ENCODE assay signal across 20 cellular contexts in the genomic region with DNA sequence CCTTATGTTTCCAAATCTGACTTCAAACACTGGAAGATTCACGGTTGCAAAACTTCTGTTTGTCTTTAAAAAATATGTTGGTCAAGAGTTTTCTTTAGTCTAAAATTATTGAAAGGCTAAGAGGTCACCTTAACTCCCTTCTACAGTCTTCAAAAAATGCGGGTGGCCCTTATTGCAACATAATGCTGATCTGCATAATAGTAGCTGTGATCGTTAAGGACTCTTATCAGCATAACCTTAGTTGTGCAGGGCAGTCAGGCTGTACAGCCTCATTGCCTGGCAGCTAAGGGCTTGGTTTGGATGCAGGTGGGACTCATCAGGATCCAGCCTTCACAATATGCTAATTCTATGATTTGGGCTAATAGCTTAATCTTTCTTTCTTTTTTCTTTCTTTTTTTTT.
"Had no signal": no experiment of that assay in that cellular context is flagged by ENCODE, and none has a peak within 500 bp of the region (broad histone marks: within the 10 kb centered on the region; RNA-seq: fewer than 3 reads in every experiment).

No MANE protein-coding gene starts in this region.

- H3K4me1 ChIP-seq: ascending aorta, colonic mucosa, prostate gland, sigmoid colon had no signal

- DNase-seq: activated CD4-positive, alpha-beta T cell treated with anti-CD3 and anti-CD28 coated beads for 4 hours; activated CD8-positive, alpha-beta memory T cell treated with anti-CD3 and anti-CD28 coated beads, Interleukin-2, amount 50 U/mL, for 4 hours; activated CD8-positive, alpha-beta T cell treated with anti-CD3 and anti-CD28 coated beads for 36 hours; activated gamma-delta T cell treated with Interleukin-2 at 50 U/mL for 16 hours; activated naive CD8-positive, alpha-beta T cell treated with anti-CD3 and anti-CD28 coated beads for 36 hours; activated T-cell treated with anti-CD3 and anti-CD28 coated beads, Interleukin-2, amount 50 U/mL, for 72 hours; colonic mucosa; effector CD4-positive, alpha-beta T cell; hypothalamus; sigmoid colon; stimulated activated CD4-positive, alpha-beta T cell treated with anti-CD3 and anti-CD28 coated beads, Interleukin-12 subunit alpha, Interleukin-12 subunit beta, amount 100 ng/mL, for 4 hours; stimulated activated naive CD4-positive, alpha-beta T cell treated with Interleukin-2 at 50 U/mL for 16 hours; T-helper 1 cell; WERI-Rb-1 had no signal

- H3K4me3 Mint-ChIP-seq: activated CD8-positive, alpha-beta T cell treated with anti-CD3 and anti-CD28 coated beads for 36 hours; activated naive CD8-positive, alpha-beta T cell treated with anti-CD3 and anti-CD28 coated beads for 36 hours; activated T-cell treated with anti-CD3 and anti-CD28 coated beads, Interleukin-2, amount 50 U/mL, for 72 hours; mesothelial cell of epicardium had no signal

- H3K27ac Mint-ChIP-seq: activated CD8-positive, alpha-beta T cell treated with anti-CD3 and anti-CD28 coated beads for 36 hours; activated naive CD8-positive, alpha-beta T cell treated with anti-CD3 and anti-CD28 coated beads for 36 hours; activated T-cell treated with anti-CD3 and anti-CD28 coated beads, Interleukin-2, amount 50 U/mL, for 72 hours had no signal

- H3K4me3 ChIP-seq: ascending aorta, cardiac muscle cell, colonic mucosa, prostate gland, sigmoid colon, SK-N-MC had no signal

- H3K27me3 Mint-ChIP-seq: activated CD8-positive, alpha-beta T cell treated with anti-CD3 and anti-CD28 coated beads for 36 hours had no signal

- FAIRE-seq: urothelium cell line had no signal

- ATAC-seq: activated CD8-positive, alpha-beta T cell treated with anti-CD3 and anti-CD28 coated beads for 36 hours; activated T-cell treated with anti-CD3 and anti-CD28 coated beads, Interleukin-2, amount 50 U/mL, for 72 hours had no signal

- H3K9me3 ChIP-seq: ascending aorta, colonic mucosa, prostate gland, sigmoid colon had no signal

- H3K27me3 ChIP-seq: ascending aorta, cardiac muscle cell, colonic mucosa, sigmoid colon had no signal

- H3K4me1 Mint-ChIP-seq: activated naive CD8-positive, alpha-beta T cell treated with anti-CD3 and anti-CD28 coated beads for 36 hours had no signal

- H3K36me3 ChIP-seq: cardiac muscle cell, colonic mucosa, prostate gland, WERI-Rb-1 had no signal

- H3K36me3 Mint-ChIP-seq: activated naive CD8-positive, alpha-beta T cell treated with anti-CD3 and anti-CD28 coated beads for 36 hours had no signal

- H3K9me3 Mint-ChIP-seq: activated CD8-positive, alpha-beta T cell treated with anti-CD3 and anti-CD28 coated beads for 36 hours; activated naive CD8-positive, alpha-beta T cell treated with anti-CD3 and anti-CD28 coated beads for 36 hours; mesothelial cell of epicardium had no signal

- H3K27ac ChIP-seq: ascending aorta, cardiac muscle cell, colonic mucosa, prostate gland, sigmoid colon, SK-N-MC, WERI-Rb-1 had no signal
